In genomic region chr12:25496098-25496587, GRCh38 we compare ENCODE assay signal across 18 cellular contexts. TPM values are rescaled to one million over a fixed set of nuclear protein-coding genes. Genes with fewer than 3 reads are reported as not detected.
DNase-seq lines count a peak whose midpoint lies in the region; ATAC-seq and TF ChIP-seq lines count a peak whose summit lies in the region.
"Had no signal": no experiment of that assay in that cellular context is flagged by ENCODE, and none has a peak within 500 bp of the region (broad histone marks: within the 10 kb centered on the region; RNA-seq: fewer than 3 reads in every experiment).

No MANE protein-coding gene starts in this region.

- 0 out of 2 replicates have a peak, but pooled peaks cover 11% of the 10 kb centered on the region for H3K9me3 ChIP-seq in SK-N-SH
- no peaks in the 10 kb centered on the region for H3K9me3 ChIP-seq in osteoblast (ENCODE audit: low read depth, low read length)
- peaks cover 12% of the 10 kb centered on the region for H3K9me3 ChIP-seq in left ventricle myocardium inferior (replicated peaks)

- intact Hi-C loops in left ventricle myocardium inferior (cut with micrococcal nuclease), result no loop called here

- H3K4me2 ChIP-seq in SK-N-SH, result no peak overlapping the region; the same call in 1 of the 2 replicates
- no peak overlapping the region for H3K4me2 ChIP-seq in osteoblast (ENCODE audit: insufficient read depth, low read length)

- peaks cover 12% of the 10 kb centered on the region for H3F3A ChIP-seq in SK-N-SH (replicated peaks; ENCODE audit: insufficient read depth)

- TF ChIP-seq EP300 in SK-N-SH (IDR thresholded peaks at IDR 0.05; ENCODE audit: borderline replicate concordance in 1 of 2, low read depth in 1 of 2, low read length in 1 of 2), result no peak

- no peaks in the 10 kb centered on the region for H3K36me3 Mint-ChIP-seq in stimulated activated effector memory CD8-positive, alpha-beta T cell treated with anti-CD3 and anti-CD28 coated beads, Interleukin-12 subunit alpha, Interleukin-12 subunit beta, amount 100 ng/mL, for 72 hours
- H3K36me3 Mint-ChIP-seq: IgD-negative memory B cell had no signal

- H3K9ac ChIP-seq in SK-N-SH, result no peak overlapping the region

- peak overlapping the region; percentile 28 to 79; a peak in 3 of 4 replicates for H3K27ac ChIP-seq in SK-N-SH (ENCODE audit: low read depth in 2 of 2, low read length in 1 of 2)
- H3K27ac ChIP-seq in osteoblast (ENCODE audit: low read depth, low read length), result peak overlapping the region; percentile 20
- no peak overlapping the region for H3K27ac ChIP-seq in left ventricle myocardium inferior (replicated peaks)
- H3K27ac ChIP-seq: psoas muscle, tibial artery had no signal

- no peak overlapping the region for H3K4me3 ChIP-seq in SK-N-SH (ENCODE audit: low read depth in 2 of 2, low read length in 1 of 2)
- no peak overlapping the region for H3K4me3 ChIP-seq in fibroblast of mammary gland (ENCODE audit: control insufficient read depth, low read depth, low read length)
- no peak overlapping the region for H3K4me3 ChIP-seq in osteoblast (ENCODE audit: insufficient read depth, low read length)
- no peak overlapping the region for H3K4me3 ChIP-seq in left ventricle myocardium inferior
- H3K4me3 ChIP-seq: psoas muscle, tibial artery had no signal

- H3K27ac Mint-ChIP-seq in stimulated activated effector memory CD8-positive, alpha-beta T cell treated with anti-CD3 and anti-CD28 coated beads, Interleukin-12 subunit alpha, Interleukin-12 subunit beta, amount 100 ng/mL, for 72 hours, result no peak overlapping the region
- H3K27ac Mint-ChIP-seq: activated CD4-positive, alpha-beta T cell treated with anti-CD3 and anti-CD28 coated beads, Interleukin-2, amount 10 ng/mL, durations not matched to agents 24 days and 14 days; activated naive CD8-positive, alpha-beta T cell treated with anti-CD3 and anti-CD28 coated beads, Interleukin-2, amount 50 U/mL, for 24 hours; IgD-negative memory B cell had no signal

- no peaks in the 10 kb centered on the region for H3K9me2 ChIP-seq in SK-N-SH

- H4K20me1 ChIP-seq in SK-N-SH (ENCODE audit: insufficient read depth), result no peaks in the 10 kb centered on the region
- H4K20me1 ChIP-seq in osteoblast (ENCODE audit: insufficient read depth, low read length), result no peaks in the 10 kb centered on the region

- H3K4me1 ChIP-seq in SK-N-SH (ENCODE audit: control insufficient read depth in 1 of 2, insufficient read depth in 2 of 2, low read depth in 1 of 2, low read length in 1 of 2) (peaks cover 0 to 2% of the 10 kb centered on the region in 2 experiments; a peak in 2 of 4 replicates), osteoblast (ENCODE audit: insufficient read depth, low read length) (peaks cover 25% of the 10 kb centered on the region), left ventricle myocardium inferior (no peaks in the 10 kb centered on the region)
- H3K4me1 ChIP-seq: psoas muscle, tibial artery had no signal

- no peak for TF ChIP-seq RAD21 in SK-N-SH (IDR thresholded peaks at IDR 0.05; ENCODE audit: low read length)

- H3K79me2 ChIP-seq in SK-N-SH (ENCODE audit: insufficient read depth) (no peaks in the 10 kb centered on the region), osteoblast (ENCODE audit: insufficient read depth, low read length) (no peaks in the 10 kb centered on the region)

- H3K36me3 ChIP-seq in SK-N-SH (replicated peaks in 1 of 2; ENCODE audit: control insufficient read depth in 1 of 2, insufficient read depth in 2 of 2, low read length in 1 of 2) (no peaks in the 10 kb centered on the region), osteoblast (ENCODE audit: insufficient read depth, low read length) (no peaks in the 10 kb centered on the region), left ventricle myocardium inferior (no peaks in the 10 kb centered on the region)
- H3K36me3 ChIP-seq: tibial artery had no signal

- H3K27me3 ChIP-seq in SK-N-SH (ENCODE audit: insufficient read depth), result no peaks in the 10 kb centered on the region
- H3K27me3 ChIP-seq in osteoblast (ENCODE audit: insufficient read depth, low read length), result no peaks in the 10 kb centered on the region
- H3K27me3 ChIP-seq in left ventricle myocardium inferior (ENCODE audit: low read depth), result peaks cover 4% of the 10 kb centered on the region
- H3K27me3 ChIP-seq: tibial artery had no signal

- no peak overlapping the region for H2AFZ ChIP-seq in SK-N-SH (ENCODE audit: low read depth)
- H2AFZ ChIP-seq in osteoblast (ENCODE audit: low read length), result no peak overlapping the region

- CTCF ChIA-PET in SK-N-SH (lab: Yijun Ruan, JAX), result no interaction called here

- ATAC-seq in stimulated activated effector memory CD8-positive, alpha-beta T cell treated with anti-CD3 and anti-CD28 coated beads, Interleukin-12 subunit alpha, Interleukin-12 subunit beta, amount 100 ng/mL, for 72 hours, result no peak
- ATAC-seq in HG03025 (IDR thresholded peaks at IDR 0.05; ENCODE audit: low FRiP score, unreplicated experiment), result no peak
- ATAC-seq: activated naive CD8-positive, alpha-beta T cell treated with anti-CD3 and anti-CD28 coated beads, Interleukin-2, amount 50 U/mL, for 24 hours; psoas muscle had no signal

- TF ChIP-seq CTCF in SK-N-SH (IDR thresholded peaks at IDR 0.05) (no peak), fibroblast of mammary gland (conservative IDR thresholded peaks at IDR 0.05; ENCODE audit: control insufficient read depth, insufficient read depth, low read depth, low read length) (no peak), osteoblast (IDR thresholded peaks at IDR 0.05; ENCODE audit: extremely low read depth, low read depth, low read length) (no peak), left ventricle myocardium inferior (IDR thresholded peaks at IDR 0.05; ENCODE audit: borderline replicate concordance) (no peak)

- H3K4me1 Mint-ChIP-seq in stimulated activated effector memory CD8-positive, alpha-beta T cell treated with anti-CD3 and anti-CD28 coated beads, Interleukin-12 subunit alpha, Interleukin-12 subunit beta, amount 100 ng/mL, for 72 hours, result no peaks in the 10 kb centered on the region
- H3K4me1 Mint-ChIP-seq: activated CD4-positive, alpha-beta T cell treated with anti-CD3 and anti-CD28 coated beads, Interleukin-2, amount 10 ng/mL, durations not matched to agents 24 days and 14 days; IgD-negative memory B cell had no signal

- H3K9me3 Mint-ChIP-seq in stimulated activated effector memory CD8-positive, alpha-beta T cell treated with anti-CD3 and anti-CD28 coated beads, Interleukin-12 subunit alpha, Interleukin-12 subunit beta, amount 100 ng/mL, for 72 hours, result no peaks in the 10 kb centered on the region
- H3K9me3 Mint-ChIP-seq: activated CD4-positive, alpha-beta T cell treated with anti-CD3 and anti-CD28 coated beads, Interleukin-2, amount 10 ng/mL, durations not matched to agents 24 days and 14 days; activated naive CD8-positive, alpha-beta T cell treated with anti-CD3 and anti-CD28 coated beads, Interleukin-2, amount 50 U/mL, for 24 hours had no signal

- DNase-seq in EH (ENCODE audit: low read depth), result peak; percentile 68
- DNase-seq in SK-N-SH, result no peak
- DNase-seq in fibroblast of mammary gland (ENCODE audit: low read depth), result peak; percentile 79
- peak; percentile 41 for DNase-seq in osteoblast (ENCODE audit: insufficient read length, low spot score, missing footprints)
- no peak for DNase-seq in left ventricle myocardium inferior
- no peak for DNase-seq in NCI-H510A (lab: John Stamatoyannopoulos, UW)
- no peak for DNase-seq in stimulated activated effector memory CD8-positive, alpha-beta T cell treated with anti-CD3 and anti-CD28 coated beads, Interleukin-12 subunit alpha, Interleukin-12 subunit beta, amount 100 ng/mL, for 72 hours (ENCODE audit: low spot score in 2 of 2)
- DNase-seq: activated naive CD8-positive, alpha-beta T cell treated with anti-CD3 and anti-CD28 coated beads, Interleukin-2, amount 50 U/mL, for 24 hours; activated T-cell treated with anti-CD3 and anti-CD28 coated beads, Interleukin-2, amount 50 U/mL, for 48 hours; C1 segment of cervical spinal cord; NCI-H748 treated with DMSO at 0.1 percent for 48 hours; psoas muscle; stimulated activated CD4-positive, alpha-beta T cell treated with anti-CD3 and anti-CD28 coated beads, Interleukin-1b, Interleukin-23, amount 100 ng/mL, for 48 hours; T-helper 9 cell; tibial artery had no signal

- H3K4me3 Mint-ChIP-seq in stimulated activated effector memory CD8-positive, alpha-beta T cell treated with anti-CD3 and anti-CD28 coated beads, Interleukin-12 subunit alpha, Interleukin-12 subunit beta, amount 100 ng/mL, for 72 hours, result no peak overlapping the region
- H3K4me3 Mint-ChIP-seq: activated CD4-positive, alpha-beta T cell treated with anti-CD3 and anti-CD28 coated beads, Interleukin-2, amount 10 ng/mL, durations not matched to agents 24 days and 14 days; activated naive CD8-positive, alpha-beta T cell treated with anti-CD3 and anti-CD28 coated beads, Interleukin-2, amount 50 U/mL, for 24 hours; IgD-negative memory B cell had no signal

- POLR2A ChIA-PET in SK-N-SH (lab: Yijun Ruan, JAX), result no interaction called here

- WGBS in SK-N-SH (ENCODE audit: low lambda C conversion rate), result 35% methylated on average over 5 of the region's 5 CpGs

TF ChIP-seq in SK-N-SH, 30 proteins besides CTCF, POLR2A, EP300 and RAD21:
- TF ChIP-seq TCF12 (IDR thresholded peaks at IDR 0.05), result peak; percentile 78; the same call in 1 of the 2 replicates
- no peak for TF ChIP-seq MEF2A (IDR thresholded peaks at IDR 0.05; ENCODE audit: borderline replicate concordance, low read depth)
- no peak for TF ChIP-seq MAX (IDR thresholded peaks at IDR 0.05; ENCODE audit: low read depth)
- TF ChIP-seq GATA2 (CRISPR knock-in tag; IDR thresholded peaks at IDR 0.05), result no peak

RNA-seq across cellular contexts. Expression of gene LMNTD1, which starts 56.9 kb away (rescaled TPM):
- polyA plus RNA-seq in SK-N-SH (2012; rRNA removed), result 0.20 and 0.32 TPM in 2 replicates
- polyA plus RNA-seq in SK-N-SH (2012; cell fraction: cytosol; rRNA removed), result 0.67 and 0.68 TPM in 2 replicates
- polyA plus RNA-seq in SK-N-SH (2012; cell fraction: nucleus; rRNA removed), result 0.22 and 0.56 TPM in 2 replicates
- not detected in 2 replicates for total RNA-seq in osteoblast
- not detected for total RNA-seq in left ventricle myocardium inferior
- total RNA-seq: activated CD4-positive, alpha-beta T cell treated with anti-CD3 and anti-CD28 coated beads, Interleukin-2, amount 10 ng/mL, durations not matched to agents 24 days and 14 days; psoas muscle had no signal
- polyA plus RNA-seq: IgD-negative memory B cell, psoas muscle had no signal

Comparison
In these comparisons a context has a peak if more than half of its experiments do, and no peak if none do; other contexts are left out.
1. DNase-seq: peak in EH (single experiment), fibroblast of mammary gland (single experiment) and osteoblast (single experiment); none in SK-N-SH (single experiment), left ventricle myocardium inferior (single experiment), NCI-H510A (single experiment) and stimulated activated effector memory CD8-positive, alpha-beta T cell treated with anti-CD3 and anti-CD28 coated beads, Interleukin-12 subunit alpha, Interleukin-12 subunit beta, amount 100 ng/mL, for 72 hours (0 of 2).